ENCODE assay signal across 1 cellular context in genomic region chr14:75985618-75986438, GRCh38.
TF ChIP-seq lines count a peak whose summit lies in the region.

TSS of gene IFT43 (plus strand) at chr14:75985763. CDS start at chr14:75985787, 24 bp downstream.

TF ChIP-seq in HEK293, 187 proteins besides CTCF, POLR2A, EP300 and RAD21 (continued from another document):
- TF ChIP-seq ZNF26 (tag by site-specific recombination; IDR thresholded peaks at IDR 0.05) (no peak), ZBTB48 (tag by site-specific recombination; IDR thresholded peaks at IDR 0.05) (0 out of 2 replicates have a peak, but pooled peaks have one; percentile 39), KLF9 (tag by site-specific recombination; IDR thresholded peaks at IDR 0.05; ENCODE audit: low read depth) (peak; percentile 77), ZNF155 (tag by site-specific recombination; IDR thresholded peaks at IDR 0.05) (no peak), SP2 (tag by site-specific recombination; IDR thresholded peaks at IDR 0.05) (peak; percentile 67), ZXDB (tag by site-specific recombination; IDR thresholded peaks at IDR 0.05) (0 out of 2 replicates have a peak, but pooled peaks have one; percentile 24), YY1 (tag by site-specific recombination; IDR thresholded peaks at IDR 0.05) (peak; percentile 41; the same call in 1 of the 2 replicates), ZNF2 (tag by site-specific recombination; IDR thresholded peaks at IDR 0.05) (0 out of 2 replicates have a peak, but pooled peaks have one; percentile 18), KLF16 (tag by site-specific recombination; IDR thresholded peaks at IDR 0.05) (peak; percentile 73; the same call in 1 of the 2 replicates), ZNF776 (tag by site-specific recombination; IDR thresholded peaks at IDR 0.05; ENCODE audit: borderline replicate concordance) (no peak), SP3 (tag by site-specific recombination; IDR thresholded peaks at IDR 0.05) (peak; percentile 55), ZBTB11 (tag by site-specific recombination; conservative IDR thresholded peaks at IDR 0.05; ENCODE audit: low read depth) (peak; percentile 42; the same call in 1 of the 2 replicates), ZBTB17 (tag by site-specific recombination; IDR thresholded peaks at IDR 0.05) (peak; percentile 69)
- TF ChIP-seq, protein P1, sequence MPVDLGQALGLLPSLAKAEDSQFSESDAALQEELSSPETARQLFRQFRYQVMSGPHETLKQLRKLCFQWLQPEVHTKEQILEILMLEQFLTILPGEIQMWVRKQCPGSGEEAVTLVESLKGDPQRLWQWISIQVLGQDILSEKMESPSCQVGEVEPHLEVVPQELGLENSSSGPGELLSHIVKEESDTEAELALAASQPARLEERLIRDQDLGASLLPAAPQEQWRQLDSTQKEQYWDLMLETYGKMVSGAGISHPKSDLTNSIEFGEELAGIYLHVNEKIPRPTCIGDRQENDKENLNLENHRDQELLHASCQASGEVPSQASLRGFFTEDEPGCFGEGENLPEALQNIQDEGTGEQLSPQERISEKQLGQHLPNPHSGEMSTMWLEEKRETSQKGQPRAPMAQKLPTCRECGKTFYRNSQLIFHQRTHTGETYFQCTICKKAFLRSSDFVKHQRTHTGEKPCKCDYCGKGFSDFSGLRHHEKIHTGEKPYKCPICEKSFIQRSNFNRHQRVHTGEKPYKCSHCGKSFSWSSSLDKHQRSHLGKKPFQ (tag by site-specific recombination; IDR thresholded peaks at IDR 0.05): no peak
